In genomic region chr11:72240461-72241289, GRCh38 we compare ENCODE assay signal across 8 cellular contexts. TPM values are rescaled to one million over a fixed set of nuclear protein-coding genes. Genes with fewer than 3 reads are reported as not detected.
DNase-seq lines count a peak whose midpoint lies in the region; ATAC-seq, FAIRE-seq and TF ChIP-seq lines count a peak whose summit lies in the region.

No MANE protein-coding gene starts in this region.

- H3K27me3 Mint-ChIP-seq in activated CD4-positive, alpha-beta T cell treated with anti-CD3 and anti-CD28 coated beads for 36 hours, result peaks cover 43% of the 10 kb centered on the region
- peaks cover 34% of the 10 kb centered on the region for H3K27me3 Mint-ChIP-seq in activated naive CD4-positive, alpha-beta T cell treated with anti-CD3 and anti-CD28 coated beads, Interleukin-2, amount 50 U/mL, for 24 hours

- TF ChIP-seq CTCF in stomach (IDR thresholded peaks at IDR 0.05), result no peak
- no peak for TF ChIP-seq CTCF in D721Med (IDR thresholded peaks at IDR 0.05; ENCODE audit: insufficient read depth, missing control alignments)

- peak; percentile 31 for ATAC-seq in activated CD4-positive, alpha-beta T cell treated with anti-CD3 and anti-CD28 coated beads for 36 hours
- ATAC-seq in GM18858 (IDR thresholded peaks at IDR 0.05; ENCODE audit: unreplicated experiment), result no peak

- H3K27ac Mint-ChIP-seq in activated CD4-positive, alpha-beta T cell treated with anti-CD3 and anti-CD28 coated beads for 36 hours, result peak overlapping the region; percentile 56
- H3K27ac Mint-ChIP-seq in activated naive CD4-positive, alpha-beta T cell treated with anti-CD3 and anti-CD28 coated beads, Interleukin-2, amount 50 U/mL, for 24 hours, result no peak overlapping the region

- TF ChIP-seq EP300 in stomach (IDR thresholded peaks at IDR 0.05), result no peak

- peaks cover 34 to 75% (median 65%) of the 10 kb centered on the region in 4 donors for H3K4me1 ChIP-seq in stomach

- no peak for TF ChIP-seq POLR2A in stomach (IDR thresholded peaks at IDR 0.05)

- peak overlapping the region; percentile 39 for H3K4me3 Mint-ChIP-seq in activated CD4-positive, alpha-beta T cell treated with anti-CD3 and anti-CD28 coated beads for 36 hours
- H3K4me3 Mint-ChIP-seq in activated naive CD4-positive, alpha-beta T cell treated with anti-CD3 and anti-CD28 coated beads, Interleukin-2, amount 50 U/mL, for 24 hours, result peak overlapping the region; percentile 70

- WGBS in stomach, 5 donors, result 8 to 21% (median 13%) methylated on average over 28 to 44 of the region's 44 CpGs

- no peaks in the 10 kb centered on the region for H3K9me3 Mint-ChIP-seq in activated CD4-positive, alpha-beta T cell treated with anti-CD3 and anti-CD28 coated beads for 36 hours (ENCODE audit: low read depth)
- H3K9me3 Mint-ChIP-seq in activated naive CD4-positive, alpha-beta T cell treated with anti-CD3 and anti-CD28 coated beads, Interleukin-2, amount 50 U/mL, for 24 hours, result no peaks in the 10 kb centered on the region

- no peak for DNase-seq in activated CD4-positive, alpha-beta T cell treated with anti-CD3 and anti-CD28 coated beads for 36 hours
- no peak for DNase-seq in activated CD4-positive, alpha-beta T cell treated with anti-CD3 and anti-CD28 coated beads, Interleukin-2, amount 50 U/mL, for 1 hour
- DNase-seq in kidney tubule cell (ENCODE audit: low spot score) (peak; percentile 8), stomach (no peak), SK-N-DZ (ENCODE audit: low spot score) (no peak), D721Med (ENCODE audit: insufficient read length, low spot score) (no peak)

- H3K27me3 ChIP-seq in stomach, result peaks cover 21 to 67% (median 54%) of the 10 kb centered on the region in 3 donors

- H3K36me3 Mint-ChIP-seq in activated CD4-positive, alpha-beta T cell treated with anti-CD3 and anti-CD28 coated beads for 36 hours (ENCODE audit: low read depth), result peaks cover 2% of the 10 kb centered on the region
- H3K36me3 Mint-ChIP-seq in activated naive CD4-positive, alpha-beta T cell treated with anti-CD3 and anti-CD28 coated beads, Interleukin-2, amount 50 U/mL, for 24 hours, result peaks cover 3% of the 10 kb centered on the region

- H3K36me3 ChIP-seq in stomach, result peaks cover 16 to 29% (median 24%) of the 10 kb centered on the region in 4 donors

- CTCF ChIA-PET in activated CD4-positive, alpha-beta T cell treated with anti-CD3 and anti-CD28 coated beads for 36 hours (lab: Charles Lee), result interaction anchor here (0.8 kb wide), 1 partner anchor 190 kb away, joined by 6 read pairs; no protein-coding TSS in a partner anchor

- H3K27ac ChIP-seq in stomach, result peak overlapping the region in 2 of 5 donors; percentile 72 to 76

- POLR2A ChIA-PET in activated CD4-positive, alpha-beta T cell treated with anti-CD3 and anti-CD28 coated beads for 36 hours (lab: Charles Lee), result interaction anchor here (0.5 to 0.7 kb wide), 2 partner anchors 15 to 197 kb away, joined by 3 read pairs; no protein-coding TSS in a partner anchor

- peaks cover 0 to 8% (median 0%) of the 10 kb centered on the region in 4 donors for H3K9me3 ChIP-seq in stomach

- no peak for FAIRE-seq in D721Med (lab: Jason Lieb, UNC)

- H3K4me1 Mint-ChIP-seq in activated CD4-positive, alpha-beta T cell treated with anti-CD3 and anti-CD28 coated beads for 36 hours, result peaks cover 20% of the 10 kb centered on the region
- H3K4me1 Mint-ChIP-seq in activated naive CD4-positive, alpha-beta T cell treated with anti-CD3 and anti-CD28 coated beads, Interleukin-2, amount 50 U/mL, for 24 hours, result peaks cover 37% of the 10 kb centered on the region

- peak overlapping the region; percentile 33 to 40 (median 38) for H3K4me3 ChIP-seq in stomach

- intact Hi-C loops in activated CD4-positive, alpha-beta T cell treated with anti-CD3 and anti-CD28 coated beads for 36 hours (cut with DNase I, micrococcal nuclease), result loop anchor here in 1 of 2 experiments (5.0 kb wide), 2 partner anchors 172 to 192 kb away; partner anchors contain the start of gene CLPB
- intact Hi-C loops in stomach (cut with DNase I; ENCODE audit: low total_unique reads), result no loop called here

RNA-seq across cellular contexts. Expression of gene PHOX2A, which starts 3.3 kb away (rescaled TPM):
- not detected for total RNA-seq in activated CD4-positive, alpha-beta T cell treated with anti-CD3 and anti-CD28 coated beads for 36 hours
- total RNA-seq in stomach, result not detected
- under 1 TPM in 1 of 3 donors, not detected in 2; 0.53 TPM for polyA plus RNA-seq in stomach
- 477 and 500 TPM in 2 replicates for polyA plus RNA-seq in SK-N-DZ (2014; cell fraction: cytosol; rRNA removed)
- 496 and 514 TPM in 2 replicates for polyA plus RNA-seq in SK-N-DZ (2014; cell fraction: nucleus; rRNA removed)

RNA-seq across cellular contexts. Expression of gene INPPL1, which starts 16.1 kb away (rescaled TPM):
- 10 to 100 TPM; 68.5 to 71.3 TPM for total RNA-seq in activated CD4-positive, alpha-beta T cell treated with anti-CD3 and anti-CD28 coated beads for 36 hours
- 100 to 1,000 TPM in 4 of 5 donors, 10 to 100 TPM in 1; 40.2 to 226 (median 153) TPM for total RNA-seq in stomach
- polyA plus RNA-seq in stomach, result 10 to 100 TPM; 20.9 to 63.1 (median 51.2) TPM
- 17.5 and 22.8 TPM in 2 replicates for polyA plus RNA-seq in SK-N-DZ (2014; cell fraction: cytosol; rRNA removed)
- 91.0 and 116 TPM in 2 replicates for polyA plus RNA-seq in SK-N-DZ (2014; cell fraction: nucleus; rRNA removed)

RNA-seq across cellular contexts. Expression of gene FOLR2, which starts 24.1 kb away (rescaled TPM):
- total RNA-seq in activated CD4-positive, alpha-beta T cell treated with anti-CD3 and anti-CD28 coated beads for 36 hours, result not detected
- total RNA-seq in stomach, result 10 to 100 TPM in 2 of 5 donors, 1 to 10 TPM in 3; 1.8 to 28.6 (median 9.6) TPM
- polyA plus RNA-seq in stomach, result 10 to 100 TPM in 1 of 3 donors, 1 to 10 TPM in 2; 3.2 to 14.8 (median 9.0) TPM
- not detected in 2 replicates for polyA plus RNA-seq in SK-N-DZ (2014; cell fraction: cytosol; rRNA removed)
- polyA plus RNA-seq in SK-N-DZ (2014; cell fraction: nucleus; rRNA removed), result not detected in 2 replicates

RNA-seq across cellular contexts. Expression of gene FOLR1, which starts 48.7 kb away (rescaled TPM):
- not detected for total RNA-seq in activated CD4-positive, alpha-beta T cell treated with anti-CD3 and anti-CD28 coated beads for 36 hours
- 10 to 100 TPM in 1 of 5 donors, under 1 TPM in 1, not detected in 3; 0.55 to 22.6 TPM for total RNA-seq in stomach
- polyA plus RNA-seq in stomach, result 10 to 100 TPM in 1 of 3 donors, 1 to 10 TPM in 2; 4.1 to 20.9 (median 6.1) TPM
- polyA plus RNA-seq in SK-N-DZ (2014; cell fraction: cytosol; rRNA removed), result 0.51 and 1.5 TPM in 2 replicates
- polyA plus RNA-seq in SK-N-DZ (2014; cell fraction: nucleus; rRNA removed), result 0.45 and 1.6 TPM in 2 replicates
